In genomic region chr6:139303176-139303575, GRCh38 we compare ENCODE assay signal across 26 cellular contexts. TPM values are rescaled to one million over a fixed set of nuclear protein-coding genes. Genes with fewer than 3 reads are reported as not detected.
"Had no signal": no experiment of that assay in that cellular context is flagged by ENCODE, and none has a peak within 500 bp of the region (broad histone marks: within the 10 kb centered on the region; RNA-seq: fewer than 3 reads in every experiment).

No MANE protein-coding gene starts in this region.

- H3K36me3 ChIP-seq: gastroesophageal sphincter, heart left ventricle, lower lobe of right lung, neural progenitor cell, prostate gland, sigmoid colon, stomach, thyroid gland had no signal

- H3K9me3 ChIP-seq: gastroesophageal sphincter, heart left ventricle, lower lobe of right lung, prostate gland, sigmoid colon, stomach, thyroid gland had no signal

- H3K4me1 ChIP-seq: gastroesophageal sphincter, lower lobe of right lung, neural progenitor cell, prostate gland, sigmoid colon, stomach, thyroid gland had no signal

- ATAC-seq: esophagus mucosa; foreskin keratinocyte; gastroesophageal sphincter; heart left ventricle; left cardiac atrium; left ventricle myocardium superior; lower lobe of right lung; naive thymus-derived CD4-positive, alpha-beta T cell; right cardiac atrium; stimulated activated effector memory CD8-positive, alpha-beta T cell treated with anti-CD3 and anti-CD28 coated beads, Interleukin-12 subunit alpha, Interleukin-12 subunit beta, amount 100 ng/mL, for 72 hours had no signal

- H3K9ac ChIP-seq: neural progenitor cell had no signal

- FAIRE-seq: islet of Langerhans had no signal

- H3K27ac ChIP-seq: dorsolateral prefrontal cortex, epithelial cell of prostate, foreskin keratinocyte, gastroesophageal sphincter, heart left ventricle, lower lobe of right lung, neural progenitor cell, prostate gland, sigmoid colon, stomach, thyroid gland had no signal

- DNase-seq: dorsolateral prefrontal cortex; effector CD4-positive, alpha-beta T cell; foreskin keratinocyte; heart left ventricle; hippocampal formation; left cardiac atrium; left ventricle myocardium superior; lower lobe of right lung; naive thymus-derived CD4-positive, alpha-beta T cell; right cardiac atrium; sigmoid colon; stimulated activated CD4-positive, alpha-beta T cell treated with anti-CD3 and anti-CD28 coated beads, Interleukin-2, amount 100 ng/mL, for 24 hours; stimulated activated CD4-positive, alpha-beta T cell treated with anti-CD3 and anti-CD28 coated beads, Interleukin-4, amount 100 ng/mL, for 24 hours; stimulated activated naive CD4-positive, alpha-beta T cell treated with Interleukin-2 at 50 U/mL for 16 hours; stomach; thyroid gland; trophoblast cell had no signal

- H3K27me3 ChIP-seq: foreskin keratinocyte, gastroesophageal sphincter, heart left ventricle, neural progenitor cell, sigmoid colon, stomach, thyroid gland had no signal

- H3K4me2 ChIP-seq: neural progenitor cell had no signal

- H3K4me3 ChIP-seq: dorsolateral prefrontal cortex, gastroesophageal sphincter, heart left ventricle, lower lobe of right lung, neural progenitor cell, prostate gland, sigmoid colon, stomach, thyroid gland had no signal

RNA-seq across cellular contexts. Expression of gene TXLNB, which starts 11.4 kb away (rescaled TPM):
- total RNA-seq: foreskin keratinocyte, kidney epithelial cell, osteocyte had no signal
- polyA plus RNA-seq: foreskin keratinocyte had no signal
